Comparison of ENCODE assay signal across 1 cellular context in the genomic region with DNA sequence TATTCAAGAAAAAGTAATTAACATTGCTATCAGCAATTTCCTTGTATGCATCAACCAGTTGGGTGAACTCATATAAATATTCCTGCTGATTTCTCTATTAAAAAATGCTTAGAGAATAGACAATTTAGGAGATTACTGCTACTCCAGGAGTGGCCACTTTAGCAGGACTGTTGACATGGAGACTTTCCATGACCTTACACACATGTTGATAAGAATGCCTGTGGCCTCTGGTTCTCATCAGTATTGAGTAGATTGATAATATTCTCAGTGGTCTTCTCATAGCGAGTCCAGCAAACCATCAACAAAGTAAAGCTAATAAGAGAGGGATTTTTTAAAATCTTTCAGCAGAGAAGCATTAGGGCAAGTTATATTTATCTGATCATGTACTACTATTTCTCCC.
TF ChIP-seq lines count a peak whose summit lies in the region.

No MANE protein-coding gene starts in this region.

TF ChIP-seq in A549, 52 proteins besides CTCF, POLR2A, EP300 and RAD21 (continued from another document):
- TF ChIP-seq MYC (IDR thresholded peaks at IDR 0.05; ENCODE audit: borderline replicate concordance, low read length) = no peak
- TF ChIP-seq MAFK (IDR thresholded peaks at IDR 0.05; ENCODE audit: partially characterized antibody) = no peak
- no peak for TF ChIP-seq HDAC2 (IDR thresholded peaks at IDR 0.05)
- no peak for TF ChIP-seq NR3C1 (IDR thresholded peaks at IDR 0.05)
- TF ChIP-seq, protein P1, sequence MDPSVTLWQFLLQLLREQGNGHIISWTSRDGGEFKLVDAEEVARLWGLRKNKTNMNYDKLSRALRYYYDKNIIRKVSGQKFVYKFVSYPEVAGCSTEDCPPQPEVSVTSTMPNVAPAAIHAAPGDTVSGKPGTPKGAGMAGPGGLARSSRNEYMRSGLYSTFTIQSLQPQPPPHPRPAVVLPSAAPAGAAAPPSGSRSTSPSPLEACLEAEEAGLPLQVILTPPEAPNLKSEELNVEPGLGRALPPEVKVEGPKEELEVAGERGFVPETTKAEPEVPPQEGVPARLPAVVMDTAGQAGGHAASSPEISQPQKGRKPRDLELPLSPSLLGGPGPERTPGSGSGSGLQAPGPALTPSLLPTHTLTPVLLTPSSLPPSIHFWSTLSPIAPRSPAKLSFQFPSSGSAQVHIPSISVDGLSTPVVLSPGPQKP (IDR thresholded peaks at IDR 0.05; ENCODE audit: low read depth, low read length) = no peak
- TF ChIP-seq, protein P2, sequence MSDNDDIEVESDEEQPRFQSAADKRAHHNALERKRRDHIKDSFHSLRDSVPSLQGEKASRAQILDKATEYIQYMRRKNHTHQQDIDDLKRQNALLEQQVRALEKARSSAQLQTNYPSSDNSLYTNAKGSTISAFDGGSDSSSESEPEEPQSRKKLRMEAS (IDR thresholded peaks at IDR 0.05) = no peak
- TF ChIP-seq NFE2L2 (conservative IDR thresholded peaks at IDR 0.05; ENCODE audit: low read length) = no peak
- TF ChIP-seq, protein P3, sequence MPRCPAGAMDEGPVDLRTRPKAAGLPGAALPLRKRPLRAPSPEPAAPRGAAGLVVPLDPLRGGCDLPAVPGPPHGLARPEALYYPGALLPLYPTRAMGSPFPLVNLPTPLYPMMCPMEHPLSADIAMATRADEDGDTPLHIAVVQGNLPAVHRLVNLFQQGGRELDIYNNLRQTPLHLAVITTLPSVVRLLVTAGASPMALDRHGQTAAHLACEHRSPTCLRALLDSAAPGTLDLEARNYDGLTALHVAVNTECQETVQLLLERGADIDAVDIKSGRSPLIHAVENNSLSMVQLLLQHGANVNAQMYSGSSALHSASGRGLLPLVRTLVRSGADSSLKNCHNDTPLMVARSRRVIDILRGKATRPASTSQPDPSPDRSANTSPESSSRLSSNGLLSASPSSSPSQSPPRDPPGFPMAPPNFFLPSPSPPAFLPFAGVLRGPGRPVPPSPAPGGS (IDR thresholded peaks at IDR 0.05) = no peak
- no peak for TF ChIP-seq SREBF2 (IDR thresholded peaks at IDR 0.05)
- TF ChIP-seq FOSL2 (IDR thresholded peaks at IDR 0.05) = no peak
- TF ChIP-seq FOSL2 (CRISPR knock-in tag; IDR thresholded peaks at IDR 0.05) = no peak
- TF ChIP-seq KDM5A (IDR thresholded peaks at IDR 0.05) = no peak
- no peak for TF ChIP-seq ESRRA (IDR thresholded peaks at IDR 0.05; ENCODE audit: borderline replicate concordance, low read length)
- TF ChIP-seq ZSCAN20 (CRISPR knock-in tag; IDR thresholded peaks at IDR 0.05) = no peak
